In the genomic region with DNA sequence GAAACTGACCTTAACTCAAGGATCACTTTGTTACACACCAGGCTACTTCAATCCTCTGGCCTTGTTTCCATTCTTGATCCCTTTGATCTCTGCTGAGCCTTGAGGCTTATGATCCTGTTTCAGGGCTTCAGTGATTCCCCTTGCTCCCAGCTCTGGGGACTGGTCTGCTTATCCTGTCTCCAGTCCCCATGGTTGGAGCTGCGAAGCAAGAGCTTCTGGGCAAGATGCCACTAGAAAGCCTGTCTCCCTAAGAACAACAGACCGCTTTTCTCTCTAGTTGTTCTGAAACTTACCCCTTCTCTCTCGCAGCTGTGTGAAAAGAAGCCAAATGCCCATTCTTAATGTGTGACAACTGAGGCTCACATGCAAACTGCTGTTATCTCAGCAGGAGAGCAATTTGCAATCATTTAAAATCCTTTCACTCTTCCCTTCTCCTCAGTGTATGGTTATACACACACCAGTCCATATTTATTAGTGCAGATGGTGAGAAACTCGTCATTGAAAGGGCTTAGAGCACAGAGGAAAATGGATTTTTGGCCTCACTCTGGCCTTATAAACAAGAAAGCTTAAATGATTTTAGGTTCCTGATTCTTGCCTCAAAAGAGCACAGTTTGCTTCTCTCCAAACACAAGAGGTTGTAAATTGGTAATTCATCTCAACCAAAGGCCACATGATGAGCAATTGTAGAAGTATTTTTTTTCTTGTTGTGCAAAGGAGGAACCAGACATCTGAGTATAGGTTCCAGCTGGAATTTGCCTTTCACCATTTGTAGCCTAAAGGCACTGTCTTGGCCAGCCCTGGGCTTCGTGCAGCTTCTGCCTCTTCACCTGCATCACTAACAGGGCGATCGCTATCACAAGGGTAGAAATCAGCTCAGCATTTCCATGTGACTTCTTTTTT, we compare ENCODE assay signal across 10 cellular contexts.
A peak's percentile ranks its signal among the peaks of the same experiment; 100 is the strongest.
DNase-seq lines count a peak whose midpoint lies in the region; ATAC-seq and TF ChIP-seq lines count a peak whose summit lies in the region.
"Had no signal": no experiment of that assay in that cellular context is flagged by ENCODE, and none has a peak within 500 bp of the region (broad histone marks: within the 10 kb centered on the region; RNA-seq: fewer than 3 reads in every experiment).

No MANE protein-coding gene starts in this region.

- H3K9me3 ChIP-seq in neural cell (ENCODE audit: low read length), result no peaks in the 10 kb centered on the region
- H3K9me3 ChIP-seq: SJSA1 had no signal

- no peaks in the 10 kb centered on the region for H4K20me1 ChIP-seq in neural cell (ENCODE audit: insufficient read depth)

- no peak overlapping the region for H3K9ac ChIP-seq in neural cell (ENCODE audit: low read length)

- TF ChIP-seq EP300 in neural cell (conservative IDR thresholded peaks at IDR 0.05; ENCODE audit: poor library complexity, severe bottlenecking), result no peak

- CTCF ChIA-PET in activated CD4-positive, alpha-beta T cell treated with anti-CD3 and anti-CD28 coated beads for 36 hours (lab: Charles Lee), result interaction anchor here (0.7 to 1.1 kb wide), 2 partner anchors 14 to 15 kb away, joined by 3 to 4 read pairs; no protein-coding TSS in a partner anchor

- no peak overlapping the region for H3K4me2 ChIP-seq in neural cell (ENCODE audit: low read length)

- TF ChIP-seq RAD21 in neural cell (conservative IDR thresholded peaks at IDR 0.05), result no peak

- no peaks in the 10 kb centered on the region for H3K79me2 ChIP-seq in neural cell (replicated peaks; ENCODE audit: insufficient read depth, low read length)

- no peaks in the 10 kb centered on the region for H3K9me2 ChIP-seq in neural cell (ENCODE audit: insufficient read depth, low read length)

- no peaks in the 10 kb centered on the region for H3K36me3 Mint-ChIP-seq in activated CD4-positive, alpha-beta T cell treated with anti-CD3 and anti-CD28 coated beads for 36 hours (ENCODE audit: low read depth)
- H3K36me3 Mint-ChIP-seq: stimulated activated memory B cell treated with anti-CD40 and anti-IgM and Interleukin-4, amounts not matched to agents 10 μg/mL and 1 μg/mL and 100 μg/mL, for 72 hours had no signal

- H3K36me3 ChIP-seq in neural cell (ENCODE audit: insufficient read depth, low read length), result no peaks in the 10 kb centered on the region
- H3K36me3 ChIP-seq: SJSA1 had no signal

- no peak for TF ChIP-seq CTCF in neural cell (IDR thresholded peaks at IDR 0.05; ENCODE audit: poor library complexity, severe bottlenecking)

- H2AFZ ChIP-seq in neural cell (ENCODE audit: low read depth, low read length), result no peak overlapping the region

- H3K9me3 Mint-ChIP-seq in activated CD4-positive, alpha-beta T cell treated with anti-CD3 and anti-CD28 coated beads for 36 hours (ENCODE audit: low read depth), result no peaks in the 10 kb centered on the region
- H3K9me3 Mint-ChIP-seq: stimulated activated memory B cell treated with anti-CD40 and anti-IgM and Interleukin-4, amounts not matched to agents 10 μg/mL and 1 μg/mL and 100 μg/mL, for 72 hours had no signal

- H3K27ac ChIP-seq in neural cell (ENCODE audit: low read length), result no peak overlapping the region
- H3K27ac ChIP-seq: SJSA1 had no signal

- H3K27me3 Mint-ChIP-seq in activated CD4-positive, alpha-beta T cell treated with anti-CD3 and anti-CD28 coated beads for 36 hours, result peaks cover 48% of the 10 kb centered on the region

- no peak overlapping the region for H3K4me3 ChIP-seq in neural cell (ENCODE audit: low read length)
- H3K4me3 ChIP-seq: SJSA1 had no signal

- peaks cover 15% of the 10 kb centered on the region for H3K4me1 Mint-ChIP-seq in activated CD4-positive, alpha-beta T cell treated with anti-CD3 and anti-CD28 coated beads for 36 hours

- POLR2A ChIA-PET in activated CD4-positive, alpha-beta T cell treated with anti-CD3 and anti-CD28 coated beads for 36 hours (lab: Charles Lee), result no interaction called here

- H3K27ac Mint-ChIP-seq in activated CD4-positive, alpha-beta T cell treated with anti-CD3 and anti-CD28 coated beads for 36 hours, result no peak overlapping the region
- H3K27ac Mint-ChIP-seq: stimulated activated memory B cell treated with anti-CD40 and anti-IgM and Interleukin-4, amounts not matched to agents 10 μg/mL and 1 μg/mL and 100 μg/mL, for 72 hours had no signal

- intact Hi-C loops in activated CD4-positive, alpha-beta T cell treated with anti-CD3 and anti-CD28 coated beads for 36 hours (cut with DNase I, micrococcal nuclease), result loop anchor here (5.0 kb wide), 3 partner anchors 123 to 253 kb away; no protein-coding TSS in a partner anchor

- no peak overlapping the region for H3K4me3 Mint-ChIP-seq in activated CD4-positive, alpha-beta T cell treated with anti-CD3 and anti-CD28 coated beads for 36 hours
- H3K4me3 Mint-ChIP-seq: stimulated activated memory B cell treated with anti-CD40 and anti-IgM and Interleukin-4, amounts not matched to agents 10 μg/mL and 1 μg/mL and 100 μg/mL, for 72 hours had no signal

- no peaks in the 10 kb centered on the region for H3F3A ChIP-seq in neural cell (ENCODE audit: insufficient read depth, low read length, poor library complexity, severe bottlenecking)

- no peaks in the 10 kb centered on the region for H3K27me3 ChIP-seq in neural cell (ENCODE audit: insufficient read depth, low read depth, low read length)
- H3K27me3 ChIP-seq: SJSA1 had no signal

- DNase-seq in EH (ENCODE audit: low read depth) (peak; percentile 72), NCI-H748 treated with DMSO at 0.1 percent for 48 hours (lab: John Stamatoyannopoulos, UW) (peak; percentile 9), epidermal melanocyte (ENCODE audit: insufficient read length, low spot score) (peak; percentile 47), NCI-H2107 treated with DMSO at 0.1 percent for 48 hours (lab: John Stamatoyannopoulos, UW; ENCODE audit: unreplicated experiment) (no peak)
- no peak for DNase-seq in activated CD4-positive, alpha-beta T cell treated with anti-CD3 and anti-CD28 coated beads for 36 hours

- ATAC-seq in activated CD4-positive, alpha-beta T cell treated with anti-CD3 and anti-CD28 coated beads for 36 hours, result no peak
- ATAC-seq in GM21825 (IDR thresholded peaks at IDR 0.05; ENCODE audit: unreplicated experiment) (no peak), HG02870 (IDR thresholded peaks at IDR 0.05; ENCODE audit: unreplicated experiment) (no peak)
- ATAC-seq: stimulated activated memory B cell treated with anti-CD40 and anti-IgM and Interleukin-4, amounts not matched to agents 10 μg/mL and 1 μg/mL and 100 μg/mL, for 72 hours had no signal

TF ChIP-seq in neural cell, 6 proteins besides CTCF, POLR2A, EP300 and RAD21:
- TF ChIP-seq EZH2 (IDR thresholded peaks at IDR 0.05; ENCODE audit: borderline replicate concordance, insufficient read depth, low read length, poor library complexity, severe bottlenecking) (no peak), POLR2AphosphoS5 (IDR thresholded peaks at IDR 0.05) (peak; percentile 66)
- TF ChIP-seq, protein P1, sequence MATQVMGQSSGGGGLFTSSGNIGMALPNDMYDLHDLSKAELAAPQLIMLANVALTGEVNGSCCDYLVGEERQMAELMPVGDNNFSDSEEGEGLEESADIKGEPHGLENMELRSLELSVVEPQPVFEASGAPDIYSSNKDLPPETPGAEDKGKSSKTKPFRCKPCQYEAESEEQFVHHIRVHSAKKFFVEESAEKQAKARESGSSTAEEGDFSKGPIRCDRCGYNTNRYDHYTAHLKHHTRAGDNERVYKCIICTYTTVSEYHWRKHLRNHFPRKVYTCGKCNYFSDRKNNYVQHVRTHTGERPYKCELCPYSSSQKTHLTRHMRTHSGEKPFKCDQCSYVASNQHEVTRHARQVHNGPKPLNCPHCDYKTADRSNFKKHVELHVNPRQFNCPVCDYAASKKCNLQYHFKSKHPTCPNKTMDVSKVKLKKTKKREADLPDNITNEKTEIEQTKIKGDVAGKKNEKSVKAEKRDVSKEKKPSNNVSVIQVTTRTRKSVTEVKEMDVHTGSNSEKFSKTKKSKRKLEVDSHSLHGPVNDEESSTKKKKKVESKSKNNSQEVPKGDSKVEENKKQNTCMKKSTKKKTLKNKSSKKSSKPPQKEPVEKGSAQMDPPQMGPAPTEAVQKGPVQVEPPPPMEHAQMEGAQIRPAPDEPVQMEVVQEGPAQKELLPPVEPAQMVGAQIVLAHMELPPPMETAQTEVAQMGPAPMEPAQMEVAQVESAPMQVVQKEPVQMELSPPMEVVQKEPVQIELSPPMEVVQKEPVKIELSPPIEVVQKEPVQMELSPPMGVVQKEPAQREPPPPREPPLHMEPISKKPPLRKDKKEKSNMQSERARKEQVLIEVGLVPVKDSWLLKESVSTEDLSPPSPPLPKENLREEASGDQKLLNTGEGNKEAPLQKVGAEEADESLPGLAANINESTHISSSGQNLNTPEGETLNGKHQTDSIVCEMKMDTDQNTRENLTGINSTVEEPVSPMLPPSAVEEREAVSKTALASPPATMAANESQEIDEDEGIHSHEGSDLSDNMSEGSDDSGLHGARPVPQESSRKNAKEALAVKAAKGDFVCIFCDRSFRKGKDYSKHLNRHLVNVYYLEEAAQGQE (IDR thresholded peaks at IDR 0.05; ENCODE audit: borderline replicate concordance), result no peak

Comparison
In these comparisons a context has a peak if more than half of its experiments do, and no peak if none do; other contexts are left out.
1. DNase-seq: peak in EH (single experiment), NCI-H748 treated with DMSO at 0.1 percent for 48 hours (single experiment) and epidermal melanocyte (single experiment); none in activated CD4-positive, alpha-beta T cell treated with anti-CD3 and anti-CD28 coated beads for 36 hours (single experiment) and NCI-H2107 treated with DMSO at 0.1 percent for 48 hours (single experiment).